In the genomic region with DNA sequence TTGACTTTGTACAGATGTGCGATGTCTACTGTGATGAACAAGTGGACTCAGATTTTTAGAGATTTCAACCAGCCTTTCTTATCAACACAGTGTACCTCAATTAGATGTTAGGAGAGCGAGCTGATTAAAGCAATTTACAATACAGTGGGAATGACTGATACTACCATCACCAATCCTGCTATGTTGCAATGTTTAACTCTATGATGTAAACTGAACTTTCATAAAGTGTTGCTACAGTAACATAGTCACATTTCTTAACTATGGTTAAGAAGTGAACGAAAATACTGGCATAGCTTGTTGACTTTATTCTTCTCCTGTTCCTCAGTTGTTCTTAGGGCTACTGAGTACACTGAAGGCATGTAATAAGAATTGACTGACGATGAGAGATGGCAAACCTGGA, we compare ENCODE assay signal across 35 cellular contexts.
"Had no signal": no experiment of that assay in that cellular context is flagged by ENCODE, and none has a peak within 500 bp of the region (broad histone marks: within the 10 kb centered on the region; RNA-seq: fewer than 3 reads in every experiment).

No MANE protein-coding gene starts in this region.

- H3K9me3 ChIP-seq: esophagus squamous epithelium, gastrocnemius medialis, left ventricle myocardium inferior, mucosa of descending colon, ovary, sigmoid colon, uterus had no signal

- H3K36me3 ChIP-seq: gastrocnemius medialis, uterus had no signal

- FAIRE-seq: astrocyte, small intestine had no signal

- DNase-seq: activated CD4-positive, alpha-beta T cell treated with anti-CD3 and anti-CD28 coated beads for 4 hours; activated CD4-positive, alpha-beta T cell treated with anti-CD3 and anti-CD28 coated beads, Interleukin-2, amount 50 U/mL, for 48 hours; activated CD8-positive, alpha-beta memory T cell treated with anti-CD3 and anti-CD28 coated beads for 24 hours; activated effector memory CD4-positive, alpha-beta T cell treated with Interleukin-2 at 50 U/mL for 16 hours; activated naive CD4-positive, alpha-beta T cell treated with Interleukin-2 at 50 U/mL for 16 hours; activated naive CD8-positive, alpha-beta T cell treated with anti-CD3 and anti-CD28 coated beads for 36 hours; amniotic stem cell; brain microvascular endothelial cell; caudate nucleus; esophagus squamous epithelium; gastrocnemius medialis; glutamatergic neuron; islet precursor cell; left ventricle myocardium inferior; mucosa of descending colon; ovary; sigmoid colon; small intestine; stimulated activated CD4-positive, alpha-beta T cell treated with anti-CD3 and anti-CD28 coated beads, Interleukin-1b, Interleukin-23, amount 100 ng/mL, for 48 hours; stimulated activated CD4-positive, alpha-beta T cell treated with anti-CD3 and anti-CD28 coated beads, Interleukin-4, amount 100 ng/mL, for 4 hours; stimulated activated CD8-positive, alpha-beta memory T cell treated with anti-CD3 and anti-CD28 coated beads, Interleukin-4, amount 100 ng/mL, for 48 hours; stimulated activated naive CD8-positive, alpha-beta T cell treated with anti-CD3 and anti-CD28 coated beads, Interleukin-15, amount 100 ng/mL, for 72 hours; substantia nigra; T-helper 1 cell; uterus had no signal

- H3K27me3 ChIP-seq: brain microvascular endothelial cell, esophagus squamous epithelium, gastrocnemius medialis, ovary, sigmoid colon, uterus had no signal

- H3K4me1 ChIP-seq: esophagus squamous epithelium, gastrocnemius medialis, sigmoid colon, uterus had no signal

- H3K9me3 Mint-ChIP-seq: activated naive CD8-positive, alpha-beta T cell treated with anti-CD3 and anti-CD28 coated beads for 36 hours; dendritic cell treated with granulocyte-macrophage colony-stimulating factor and Interleukin-4, amounts not matched to agents 40 ng/mL and 50 ng/mL, for 4 days; nephron; stimulated activated memory B cell treated with anti-CD40 and anti-IgM and Interleukin-4, amounts not matched to agents 10 μg/mL and 1 μg/mL and 100 μg/mL, for 72 hours; stimulated activated naive CD8-positive, alpha-beta T cell treated with anti-CD3 and anti-CD28 coated beads, Interleukin-15, amount 100 ng/mL, for 72 hours; T-helper 2 cell treated with Interferon-gamma antibody and Interleukin-4, amounts not matched to agents 5 μg/mL and 100 μg/mL, for 36 hours; type B pancreatic cell had no signal

- H3K27ac ChIP-seq: brain microvascular endothelial cell, epithelial cell of prostate, esophagus squamous epithelium, gastrocnemius medialis, left ventricle myocardium inferior, ovary, sigmoid colon, uterus, VCaP had no signal

- H3K27me3 Mint-ChIP-seq: activated naive CD8-positive, alpha-beta T cell treated with anti-CD3 and anti-CD28 coated beads for 36 hours; dendritic cell treated with granulocyte-macrophage colony-stimulating factor and Interleukin-4, amounts not matched to agents 40 ng/mL and 50 ng/mL, for 4 days; progenitor cell of endocrine pancreas; stimulated activated naive CD8-positive, alpha-beta T cell treated with anti-CD3 and anti-CD28 coated beads, Interleukin-15, amount 100 ng/mL, for 72 hours; type B pancreatic cell had no signal

- H3K4me3 Mint-ChIP-seq: activated naive CD8-positive, alpha-beta T cell treated with anti-CD3 and anti-CD28 coated beads for 36 hours; dendritic cell treated with granulocyte-macrophage colony-stimulating factor and Interleukin-4, amounts not matched to agents 40 ng/mL and 50 ng/mL, for 4 days; nephron; stimulated activated memory B cell treated with anti-CD40 and anti-IgM and Interleukin-4, amounts not matched to agents 10 μg/mL and 1 μg/mL and 100 μg/mL, for 72 hours; stimulated activated naive CD8-positive, alpha-beta T cell treated with anti-CD3 and anti-CD28 coated beads, Interleukin-15, amount 100 ng/mL, for 72 hours; T-helper 2 cell treated with Interferon-gamma antibody and Interleukin-4, amounts not matched to agents 5 μg/mL and 100 μg/mL, for 36 hours; type B pancreatic cell had no signal

- H3K27ac Mint-ChIP-seq: activated naive CD8-positive, alpha-beta T cell treated with anti-CD3 and anti-CD28 coated beads for 36 hours; dendritic cell treated with granulocyte-macrophage colony-stimulating factor and Interleukin-4, amounts not matched to agents 40 ng/mL and 50 ng/mL, for 4 days; progenitor cell of endocrine pancreas; stimulated activated memory B cell treated with anti-CD40 and anti-IgM and Interleukin-4, amounts not matched to agents 10 μg/mL and 1 μg/mL and 100 μg/mL, for 72 hours; stimulated activated naive CD8-positive, alpha-beta T cell treated with anti-CD3 and anti-CD28 coated beads, Interleukin-15, amount 100 ng/mL, for 72 hours; T-helper 2 cell treated with Interferon-gamma antibody and Interleukin-4, amounts not matched to agents 5 μg/mL and 100 μg/mL, for 36 hours; type B pancreatic cell had no signal

- ATAC-seq: gastrocnemius medialis; mucosa of descending colon; stimulated activated memory B cell treated with anti-CD40 and anti-IgM and Interleukin-4, amounts not matched to agents 10 μg/mL and 1 μg/mL and 100 μg/mL, for 72 hours; stimulated activated naive CD8-positive, alpha-beta T cell treated with anti-CD3 and anti-CD28 coated beads, Interleukin-15, amount 100 ng/mL, for 72 hours had no signal

- H3K36me3 Mint-ChIP-seq: stimulated activated memory B cell treated with anti-CD40 and anti-IgM and Interleukin-4, amounts not matched to agents 10 μg/mL and 1 μg/mL and 100 μg/mL, for 72 hours had no signal

- H3K4me3 ChIP-seq: esophagus squamous epithelium, gastrocnemius medialis, left ventricle myocardium inferior, lung, mucosa of descending colon, ovary, sigmoid colon, uterus had no signal
